ENCODE assay signal across 8 cellular contexts in genomic region chr15:43509002-43509922, GRCh38. TPM values are rescaled to one million over a fixed set of nuclear protein-coding genes. Genes with fewer than 3 reads are reported as not detected.
DNase-seq lines count a peak whose midpoint lies in the region; ATAC-seq and TF ChIP-seq lines count a peak whose summit lies in the region.

No MANE protein-coding gene starts in this region.

- TF ChIP-seq CTCF in WI38 (IDR thresholded peaks at IDR 0.05; ENCODE audit: low read depth, low read length), result no peak

- peak overlapping the region; percentile 96 for H3K4me3 Mint-ChIP-seq in activated CD4-positive, alpha-beta T cell treated with anti-CD3 and anti-CD28 coated beads, Interleukin-2, amount 10 ng/mL, durations not matched to agents 7 days and 5 days

- H3K4me1 ChIP-seq in right cardiac atrium (ENCODE audit: control insufficient read depth, insufficient read depth, low read length), result no peaks in the 10 kb centered on the region

- ATAC-seq in right cardiac atrium, result no peak

- intact Hi-C loops in right cardiac atrium (cut with DNase I), result no loop called here

- no peaks in the 10 kb centered on the region for H3K9me3 ChIP-seq in right cardiac atrium (ENCODE audit: control insufficient read depth, low read length)

- peaks cover 7% of the 10 kb centered on the region for H3K27me3 Mint-ChIP-seq in activated CD4-positive, alpha-beta T cell treated with anti-CD3 and anti-CD28 coated beads, Interleukin-2, amount 10 ng/mL, durations not matched to agents 7 days and 5 days

- H3K36me3 Mint-ChIP-seq in activated CD4-positive, alpha-beta T cell treated with anti-CD3 and anti-CD28 coated beads, Interleukin-2, amount 10 ng/mL, durations not matched to agents 7 days and 5 days (ENCODE audit: low read depth), result peaks cover 7% of the 10 kb centered on the region

- peak overlapping the region; percentile 95 for H3K27ac ChIP-seq in right cardiac atrium (ENCODE audit: low read length)
- peak overlapping the region; percentile 98 for H3K27ac ChIP-seq in temporal lobe (ENCODE audit: low read depth, low read length)

- no peak for DNase-seq in activated CD4-positive, alpha-beta T cell treated with anti-CD3 and anti-CD28 coated beads, Interleukin-2, amount 10 ng/mL, durations not matched to agents 7 days and 5 days
- no peak for DNase-seq in activated CD4-positive, alpha-beta T cell treated with anti-CD3 and anti-CD28 coated beads, Interleukin-2, amount 50 U/mL, for 48 hours
- peak; percentile 36 to 82 (median 57) for DNase-seq in right cardiac atrium
- DNase-seq in AG08396 (ENCODE audit: low spot score), result no peak
- DNase-seq in mesenteric fat pad (ENCODE audit: low spot score), result no peak
- DNase-seq in dedifferentiated amniotic fluid mesenchymal stem cell (ENCODE audit: extremely low spot score), result no peak

- H3K9me3 Mint-ChIP-seq in activated CD4-positive, alpha-beta T cell treated with anti-CD3 and anti-CD28 coated beads, Interleukin-2, amount 10 ng/mL, durations not matched to agents 7 days and 5 days, result no peaks in the 10 kb centered on the region

- POLR2A ChIA-PET in activated CD4-positive, alpha-beta T cell treated with anti-CD3 and anti-CD28 coated beads, Interleukin-2, amount 10 ng/mL, durations not matched to agents 7 days and 5 days (lab: Charles Lee), result no interaction called here

- WGBS in right cardiac atrium, result 43% methylated on average over 15 of the region's 15 CpGs

- peaks cover 46% of the 10 kb centered on the region for H3K4me1 Mint-ChIP-seq in activated CD4-positive, alpha-beta T cell treated with anti-CD3 and anti-CD28 coated beads, Interleukin-2, amount 10 ng/mL, durations not matched to agents 7 days and 5 days

- no peaks in the 10 kb centered on the region for H3K27me3 ChIP-seq in right cardiac atrium (ENCODE audit: control insufficient read depth, insufficient read depth)

- H3K4me3 ChIP-seq in WI38 (ENCODE audit: low read depth, low read length), result peak overlapping the region; percentile 65
- H3K4me3 ChIP-seq in right cardiac atrium (ENCODE audit: low read length), result no peak overlapping the region

- CTCF ChIA-PET in activated CD4-positive, alpha-beta T cell treated with anti-CD3 and anti-CD28 coated beads, Interleukin-2, amount 10 ng/mL, durations not matched to agents 7 days and 5 days (lab: Charles Lee), result interaction anchor here (2.9 kb wide), 1 partner anchor 8 kb away, joined by 11 read pairs; no protein-coding TSS in a partner anchor

- H3K27ac Mint-ChIP-seq in activated CD4-positive, alpha-beta T cell treated with anti-CD3 and anti-CD28 coated beads, Interleukin-2, amount 10 ng/mL, durations not matched to agents 7 days and 5 days, result peak overlapping the region; percentile 99

RNA-seq across cellular contexts. Expression of gene MAP1A, which starts 8.1 kb away (rescaled TPM):
- total RNA-seq in activated CD4-positive, alpha-beta T cell treated with anti-CD3 and anti-CD28 coated beads, Interleukin-2, amount 10 ng/mL, durations not matched to agents 7 days and 5 days, result 1 to 10 TPM; 9.8 to 9.9 TPM
- 10 to 100 TPM; 39.5 to 87.6 (median 58.9) TPM for total RNA-seq in right cardiac atrium
- polyA plus RNA-seq in right cardiac atrium, result 29.7 TPM
- total RNA-seq in temporal lobe, result 35.2 TPM
- 13.8 TPM for total RNA-seq in mesenteric fat pad

RNA-seq across cellular contexts. Expression of gene TP53BP1, which starts 16.3 kb away (rescaled TPM):
- total RNA-seq in activated CD4-positive, alpha-beta T cell treated with anti-CD3 and anti-CD28 coated beads, Interleukin-2, amount 10 ng/mL, durations not matched to agents 7 days and 5 days, result 10 to 100 TPM; 22.9 to 27.9 TPM
- total RNA-seq in right cardiac atrium (10 to 100 TPM; 30.4 to 44.4 (median 36.7) TPM), temporal lobe (116 TPM), mesenteric fat pad (44.8 TPM)
- polyA plus RNA-seq in right cardiac atrium, result 14.6 TPM

Comparison
In these comparisons a context has a peak if more than half of its experiments do, and no peak if none do; other contexts are left out.
1. DNase-seq: peak in right cardiac atrium (3 of 3); none in activated CD4-positive, alpha-beta T cell treated with anti-CD3 and anti-CD28 coated beads, Interleukin-2, amount 10 ng/mL, durations not matched to agents 7 days and 5 days (single experiment), activated CD4-positive, alpha-beta T cell treated with anti-CD3 and anti-CD28 coated beads, Interleukin-2, amount 50 U/mL, for 48 hours (0 of 2), AG08396 (single experiment), mesenteric fat pad (single experiment) and dedifferentiated amniotic fluid mesenchymal stem cell (single experiment).